Comparison of ENCODE assay signal across 26 cellular contexts in the genomic region with DNA sequence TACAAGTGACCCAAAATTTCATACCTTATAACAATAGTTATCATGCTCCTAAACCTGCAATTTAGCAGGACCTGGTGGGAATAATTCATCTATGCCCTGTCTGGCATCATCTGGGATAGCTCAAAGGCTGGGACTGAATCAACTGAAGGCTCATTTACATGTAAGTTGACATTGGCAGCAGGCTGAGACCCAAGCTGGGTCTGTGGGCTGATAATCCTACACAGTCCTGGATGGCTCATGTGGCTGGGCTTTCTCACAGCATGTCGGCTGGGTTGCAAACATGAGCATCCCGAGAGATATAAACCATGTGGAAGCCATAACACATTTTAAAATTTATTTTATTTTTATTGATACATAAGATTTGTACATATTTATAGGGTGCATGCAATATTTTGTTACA. TPM values are rescaled to one million over a fixed set of nuclear protein-coding genes. Genes with fewer than 3 reads are reported as not detected.
"Had no signal": no experiment of that assay in that cellular context is flagged by ENCODE, and none has a peak within 500 bp of the region (broad histone marks: within the 10 kb centered on the region; RNA-seq: fewer than 3 reads in every experiment).

No MANE protein-coding gene starts in this region.

- ATAC-seq: activated CD4-positive, alpha-beta T cell treated with anti-CD3 and anti-CD28 coated beads for 36 hours; activated naive CD4-positive, alpha-beta T cell treated with anti-CD3 and anti-CD28 coated beads, Interleukin-2, amount 50 U/mL, for 72 hours; activated T-cell treated with anti-CD3 and anti-CD28 coated beads, Interleukin-2, amount 50 U/mL, for 72 hours; pancreas; sciatic nerve had no signal

- H3K4me1 ChIP-seq: left ventricle myocardium inferior, pancreas, prostate gland, upper lobe of left lung had no signal

- H3K27ac ChIP-seq: brain microvascular endothelial cell, esophagus muscularis mucosa, left ventricle myocardium inferior, neutrophil, pancreas, prostate gland, skin epidermis, upper lobe of left lung, vagina had no signal

- H3K36me3 ChIP-seq: brain microvascular endothelial cell, esophagus muscularis mucosa, left ventricle myocardium inferior, neutrophil, pancreas, prostate gland, upper lobe of left lung, vagina had no signal

- H3K27me3 ChIP-seq: brain microvascular endothelial cell, esophagus muscularis mucosa, neutrophil, pancreas, upper lobe of left lung, vagina had no signal

- H3K4me3 ChIP-seq: esophagus muscularis mucosa, left ventricle myocardium inferior, lung, pancreas, prostate gland, skin epidermis, upper lobe of left lung, vagina had no signal

- H3K9me3 ChIP-seq: esophagus muscularis mucosa, left ventricle myocardium inferior, neutrophil, pancreas, prostate gland, upper lobe of left lung, vagina had no signal

- DNase-seq: activated CD4-positive, alpha-beta T cell treated with anti-CD3 and anti-CD28 coated beads for 36 hours; activated CD4-positive, CD25-positive, alpha-beta regulatory T cell; activated naive CD4-positive, alpha-beta T cell; activated T-cell treated with anti-CD3 and anti-CD28 coated beads for 4 hours; activated T-cell treated with anti-CD3 and anti-CD28 coated beads, Interleukin-2, amount 50 U/mL, for 72 hours; islet precursor cell; left ventricle myocardium inferior; naive B cell; nephron progenitor cell; pancreas; retina; stimulated activated CD4-positive, alpha-beta T cell treated with anti-CD3 and anti-CD28 coated beads, Interleukin-4, amount 100 ng/mL, for 24 hours; substantia nigra; T-helper 1 cell; upper lobe of left lung had no signal

RNA-seq across cellular contexts. Expression of a gene that starts 19.5 kb away (rescaled TPM):
- total RNA-seq: activated CD4-positive, alpha-beta T cell treated with anti-CD3 and anti-CD28 coated beads for 36 hours; activated naive CD4-positive, alpha-beta T cell treated with anti-CD3 and anti-CD28 coated beads, Interleukin-2, amount 50 U/mL, for 72 hours; activated T-cell treated with anti-CD3 and anti-CD28 coated beads, Interleukin-2, amount 50 U/mL, for 72 hours; cardiac septum; frontal cortex; left ventricle myocardium inferior had no signal
